16 cellular contexts compared by ENCODE assay signal in the genomic region with DNA sequence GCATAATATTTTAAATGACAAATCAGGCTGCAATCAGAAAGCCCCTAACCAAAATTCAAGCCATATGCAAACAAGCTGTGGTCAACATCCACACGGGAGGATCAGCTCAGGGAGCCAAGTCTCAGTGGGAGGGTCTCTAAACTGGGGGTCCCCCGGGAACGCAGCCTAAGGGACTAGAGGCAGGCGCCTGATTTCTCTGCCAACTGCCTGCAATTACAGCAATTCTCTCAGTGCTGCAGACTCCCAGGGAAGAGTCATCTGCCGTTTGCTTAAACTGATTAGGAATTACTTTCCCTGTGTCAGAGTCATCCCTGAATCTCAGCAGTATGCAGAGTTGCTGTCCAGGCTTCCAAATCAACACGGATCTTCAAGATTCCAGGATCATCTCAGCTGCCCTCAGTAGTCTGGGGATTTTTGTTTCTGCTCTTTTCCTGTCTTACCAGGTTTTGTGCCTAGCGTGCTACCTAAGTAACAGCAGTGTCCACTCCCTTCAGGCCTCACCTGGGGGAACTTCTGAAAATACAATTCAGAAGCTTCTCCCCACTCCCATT.
"Had no signal": no experiment of that assay in that cellular context is flagged by ENCODE, and none has a peak within 500 bp of the region (broad histone marks: within the 10 kb centered on the region; RNA-seq: fewer than 3 reads in every experiment).

No MANE protein-coding gene starts in this region.

- H3K36me3 ChIP-seq: thoracic aorta, upper lobe of right lung had no signal

- H3K4me1 ChIP-seq: parathyroid adenoma, upper lobe of right lung had no signal

- H2AFZ ChIP-seq: parathyroid adenoma had no signal

- H3K9ac ChIP-seq: parathyroid adenoma had no signal

- H3K79me2 ChIP-seq: parathyroid adenoma had no signal

- H3K4me3 ChIP-seq: lung, thoracic aorta, upper lobe of right lung had no signal

- DNase-seq: activated CD4-positive, alpha-beta T cell treated with anti-CD3 and anti-CD28 coated beads, Interleukin-2, amount 10 ng/mL, durations not matched to agents 24 days and 14 days; activated CD4-positive, CD25-positive, alpha-beta regulatory T cell; activated CD8-positive, alpha-beta memory T cell treated with anti-CD3 and anti-CD28 coated beads, Interleukin-2, amount 50 U/mL, for 48 hours; anterior cingulate cortex; cerebellar nuclear complex; effector CD8-positive, alpha-beta T cell; foreskin fibroblast; head of caudate nucleus; left colon; stimulated activated CD4-positive, alpha-beta T cell treated with anti-CD3 and anti-CD28 coated beads, Interleukin-12 subunit alpha, Interleukin-12 subunit beta, amount 100 ng/mL, for 4 hours; stimulated activated CD4-positive, alpha-beta T cell treated with anti-CD3 and anti-CD28 coated beads, Interleukin-2, amount 100 ng/mL, for 24 hours; T-helper 2 cell; upper lobe of right lung had no signal

- H3K9me3 ChIP-seq: thoracic aorta, upper lobe of right lung had no signal

- H3K27ac ChIP-seq: parathyroid adenoma, thoracic aorta, upper lobe of right lung had no signal

- ATAC-seq: left colon, upper lobe of right lung had no signal
